In genomic region chr18:21327101-21327500, GRCh38 we compare ENCODE assay signal across 15 cellular contexts.
A peak's percentile ranks its signal among the peaks of the same experiment; 100 is the strongest.
DNase-seq lines count a peak whose midpoint lies in the region; ATAC-seq and TF ChIP-seq lines count a peak whose summit lies in the region.
"Had no signal": no experiment of that assay in that cellular context is flagged by ENCODE, and none has a peak within 500 bp of the region (broad histone marks: within the 10 kb centered on the region; RNA-seq: fewer than 3 reads in every experiment).

No MANE protein-coding gene starts in this region.

- no peaks in the 10 kb centered on the region for H3K79me1 ChIP-seq in H9 (ENCODE audit: insufficient read depth, low read depth, low read length, poor library complexity, severe bottlenecking)

- H3K4ac ChIP-seq in H9 (ENCODE audit: low read depth, low read length), result no peak overlapping the region

- no peak overlapping the region for H3K23ac ChIP-seq in H9 (ENCODE audit: insufficient read length, low read depth, low read length)

- no peak for TF ChIP-seq EP300 in upper lobe of left lung (IDR thresholded peaks at IDR 0.05)

- H3K14ac ChIP-seq in H9 (ENCODE audit: insufficient read depth, low read length), result no peak overlapping the region

- no CpG with 5 or more reads among the region's 3 CpGs for WGBS in H9 (ENCODE audit: extremely low coverage, insufficient read length, low lambda C conversion rate)
- WGBS in upper lobe of left lung, 2 donors, result 52 to 60% methylated on average over 3 of the region's 3 CpGs

- no peaks in the 10 kb centered on the region for H3K36me3 ChIP-seq in upper lobe of left lung
- H3K36me3 ChIP-seq: MG63 had no signal

- in situ Hi-C loops in KBM-7 (cut with MboI; ENCODE audit: low pct_unique_long_range_greater_than_20kb, low sequenced_read_pairs), result no loop called here

- no peak for ATAC-seq in HG02642 (IDR thresholded peaks at IDR 0.05; ENCODE audit: poor library complexity, unreplicated experiment)
- no peak for ATAC-seq in upper lobe of left lung (ENCODE audit: low FRiP score in 2 of 2)
- ATAC-seq: A549, T-helper 17 cell had no signal

- H3K4me1 Mint-ChIP-seq in H9, result peaks cover 37 to 47% of the 10 kb centered on the region in 2 experiments
- H3K4me1 Mint-ChIP-seq: T-helper 17 cell had no signal

- H3K4me3 ChIP-seq in epithelial cell of esophagus (ENCODE audit: low read length) (no peak overlapping the region), upper lobe of left lung (no peak overlapping the region)
- H3K4me3 ChIP-seq: A549, MG63 had no signal

- no peak overlapping the region for H2BK12ac ChIP-seq in H9 (ENCODE audit: insufficient read length, low read depth, low read length)

- H3K27me3 Mint-ChIP-seq in H9 (ENCODE audit: low read depth), result no peaks in the 10 kb centered on the region; the same call in 1 of the 2 replicates
- H3K27me3 Mint-ChIP-seq: T-helper 17 cell had no signal

- peak overlapping the region in 2 of 3 experiments; percentile 78 to 98; a peak in 4 of 7 replicates for H3K27ac Mint-ChIP-seq in H9
- H3K27ac Mint-ChIP-seq: T-helper 17 cell had no signal

- H4K5ac ChIP-seq in H9 (ENCODE audit: insufficient read length, low read depth, low read length), result no peak overlapping the region

- no peak overlapping the region for H2AK5ac ChIP-seq in H9 (ENCODE audit: insufficient read length, low read length)

- H3K79me2 ChIP-seq in H9 (ENCODE audit: insufficient read depth, low read length), result no peaks in the 10 kb centered on the region

- no peak overlapping the region for H3T11ph ChIP-seq in H9 (ENCODE audit: low read length)

- H3K23me2 ChIP-seq in H9 (ENCODE audit: insufficient read length, low read depth, low read length, poor library complexity, severe bottlenecking), result no peaks in the 10 kb centered on the region

- H3K4me2 ChIP-seq in H9 (ENCODE audit: insufficient read depth, insufficient read length, low read length), result no peak overlapping the region
- H3K4me2 ChIP-seq: A549, KMS-11 had no signal

- TF ChIP-seq CTCF in H9 (conservative IDR thresholded peaks at IDR 0.05), result no peak
- no peak for TF ChIP-seq CTCF in epithelial cell of esophagus (IDR thresholded peaks at IDR 0.05; ENCODE audit: insufficient read depth, low read depth, low read length, missing control alignments)
- TF ChIP-seq CTCF in upper lobe of left lung (IDR thresholded peaks at IDR 0.05), result no peak

- H2BK120ac ChIP-seq in H9 (ENCODE audit: low read depth, low read length, poor library complexity, severe bottlenecking), result no peak overlapping the region

- no peak overlapping the region for H2BK20ac ChIP-seq in H9 (ENCODE audit: low read depth, low read length, poor library complexity, severe bottlenecking)

- no peak overlapping the region for H3K56ac ChIP-seq in H9 (ENCODE audit: insufficient read length, low read depth, low read length)

- H3K9me3 Mint-ChIP-seq in H9, result no peaks in the 10 kb centered on the region

- H3K9me3 ChIP-seq in H9 (ENCODE audit: control insufficient read depth, low read depth, low read length) (no peaks in the 10 kb centered on the region), upper lobe of left lung (no peaks in the 10 kb centered on the region)
- H3K9me3 ChIP-seq: A549, MG63 had no signal

- no peaks in the 10 kb centered on the region for H3K36me3 Mint-ChIP-seq in H9 (ENCODE audit: insufficient read depth in 1 of 3, low read depth in 3 of 3)

- no peak overlapping the region for H3K18ac ChIP-seq in H9 (ENCODE audit: insufficient read length, low read depth, low read length)

- H3K4me3 Mint-ChIP-seq in H9, result no peak overlapping the region
- H3K4me3 Mint-ChIP-seq: T-helper 17 cell had no signal

- no peak overlapping the region for H2BK5ac ChIP-seq in H9 (ENCODE audit: insufficient read length, low read length)

- H3K27me3 ChIP-seq in H9 (ENCODE audit: insufficient read depth, low read length), result no peaks in the 10 kb centered on the region
- no peaks in the 10 kb centered on the region for H3K27me3 ChIP-seq in upper lobe of left lung
- H3K27me3 ChIP-seq: MG63 had no signal

- DNase-seq in COLO668 (lab: John Stamatoyannopoulos, UW; ENCODE audit: unreplicated experiment), result peak; percentile 52
- DNase-seq in H9, result no peak
- peak; percentile 67 to 80 for DNase-seq in NCI-H526 (lab: John Stamatoyannopoulos, UW)
- peak; percentile 74 for DNase-seq in epithelial cell of esophagus (ENCODE audit: low read depth)
- DNase-seq in KBM-7, result no peak
- DNase-seq in upper lobe of left lung, result no peak
- no peak for DNase-seq in NOMO-1 treated with DMSO at 0.1 percent for 48 hours (lab: John Stamatoyannopoulos, UW; ENCODE audit: unreplicated experiment)
- DNase-seq: MG63, NCI-H1092 treated with DMSO at 0.1 percent for 48 hours, NCI-H524 treated with DMSO at 0.1 percent for 48 hours, SIG-M5, T-helper 17 cell had no signal

- TF ChIP-seq POLR2A in upper lobe of left lung (IDR thresholded peaks at IDR 0.05), result no peak

- H4K91ac ChIP-seq in H9 (ENCODE audit: insufficient read length, low read depth, low read length), result no peak overlapping the region

- H4K20me1 ChIP-seq in H9 (ENCODE audit: control insufficient read depth, insufficient read depth, insufficient read length), result no peaks in the 10 kb centered on the region

- no peak overlapping the region for H2AFZ ChIP-seq in H9 (ENCODE audit: low read length)

- H3K27ac ChIP-seq in H9 (ENCODE audit: insufficient read length, low read depth, low read length), result no peak overlapping the region
- no peak overlapping the region for H3K27ac ChIP-seq in upper lobe of left lung
- H3K27ac ChIP-seq: A549, KMS-11 had no signal

- H4K8ac ChIP-seq in H9 (replicated peaks; ENCODE audit: insufficient read length, low read depth, low read length), result no peak overlapping the region

- H3K4me1 ChIP-seq in H9 (ENCODE audit: insufficient read depth, low read length) (peaks cover 11% of the 10 kb centered on the region; the same call in 1 of the 2 replicates), upper lobe of left lung (peaks cover 0 to 11% (median 2%) of the 10 kb centered on the region in 4 donors)

- H3K9ac ChIP-seq in H9 (ENCODE audit: extremely low read depth, insufficient read length, low read length), result no peak overlapping the region
- H3K9ac ChIP-seq: KMS-11 had no signal

- no peak overlapping the region for H2BK15ac ChIP-seq in H9 (ENCODE audit: low read depth, low read length)

Comparison
In these comparisons a context has a peak if more than half of its experiments do, and no peak if none do; other contexts are left out.
1. DNase-seq: peak in COLO668 (single experiment), NCI-H526 (2 of 2) and epithelial cell of esophagus (single experiment); none in H9 (single experiment), KBM-7 (single experiment), upper lobe of left lung (0 of 2) and NOMO-1 treated with DMSO at 0.1 percent for 48 hours (single experiment).